Comparison of ENCODE assay signal across 15 cellular contexts in the genomic region with DNA sequence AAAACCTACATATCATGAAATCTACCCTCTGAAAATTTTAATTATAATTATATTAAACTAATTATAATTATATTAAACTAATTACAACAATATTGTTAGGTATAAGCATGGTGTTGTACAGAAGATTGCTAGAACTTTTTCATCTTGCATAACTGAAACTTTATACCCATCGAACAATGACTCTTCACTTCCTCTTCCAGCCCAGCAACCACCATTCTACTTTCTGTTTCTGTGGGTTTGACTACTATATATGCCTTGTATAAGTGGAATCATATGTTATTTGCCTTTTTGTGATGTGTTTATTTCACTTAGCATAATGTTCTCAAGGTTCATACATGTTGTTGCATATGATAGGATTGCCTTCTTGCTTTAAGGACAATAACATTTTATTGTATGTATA.
A peak's percentile ranks its signal among the peaks of the same experiment; 100 is the strongest.
DNase-seq lines count a peak whose midpoint lies in the region; ATAC-seq lines count a peak whose summit lies in the region.
"Had no signal": no experiment of that assay in that cellular context is flagged by ENCODE, and none has a peak within 500 bp of the region (broad histone marks: within the 10 kb centered on the region; RNA-seq: fewer than 3 reads in every experiment).

No MANE protein-coding gene starts in this region.

- H3K9me3 Mint-ChIP-seq in activated T-cell treated with anti-CD3 and anti-CD28 coated beads, Interleukin-2, amount 50 U/mL, for 72 hours, result peaks cover 2 to 4% of the 10 kb centered on the region in 2 donors

- no peaks in the 10 kb centered on the region for H3K27me3 Mint-ChIP-seq in activated T-cell treated with anti-CD3 and anti-CD28 coated beads, Interleukin-2, amount 50 U/mL, for 72 hours (ENCODE audit: low read depth)

- H3K36me3 Mint-ChIP-seq in activated T-cell treated with anti-CD3 and anti-CD28 coated beads, Interleukin-2, amount 50 U/mL, for 72 hours (ENCODE audit: insufficient read depth in 2 of 2), result no peaks in the 10 kb centered on the region
- H3K36me3 Mint-ChIP-seq: activated naive CD4-positive, alpha-beta T cell treated with anti-CD3 and anti-CD28 coated beads, Interleukin-2, amount 50 U/mL, for 72 hours had no signal

- no peaks in the 10 kb centered on the region for H3K4me1 Mint-ChIP-seq in activated T-cell treated with anti-CD3 and anti-CD28 coated beads, Interleukin-2, amount 50 U/mL, for 72 hours (ENCODE audit: low read depth)

- intact Hi-C loops in left colon (cut with DNase I, micrococcal nuclease), result no loop called here

- DNase-seq in SIG-M5 treated with dmso at 0.1 percent for 504 hours (lab: John Stamatoyannopoulos, UW; ENCODE audit: unreplicated experiment) (peak; percentile 20), SIG-M5 (lab: John Stamatoyannopoulos, UW) (no peak), NCI-H2171 (lab: John Stamatoyannopoulos, UW) (no peak), left colon (no peak)
- no peak for DNase-seq in activated CD4-positive, alpha-beta T cell treated with anti-CD3 and anti-CD28 coated beads, Interleukin-2, amount 50 U/mL, for 4 hours
- no peak for DNase-seq in activated T-cell treated with anti-CD3 and anti-CD28 coated beads, Interleukin-2, amount 50 U/mL, for 72 hours
- DNase-seq: activated CD4-positive, CD25-positive, alpha-beta regulatory T cell treated with anti-CD3 and anti-CD28 coated beads, Interleukin-2, amount 50 U/mL, for 72 hours; foreskin melanocyte; Right ventricle myocardium superior; stomach had no signal

- H3K27ac Mint-ChIP-seq in activated T-cell treated with anti-CD3 and anti-CD28 coated beads, Interleukin-2, amount 50 U/mL, for 72 hours, result no peak overlapping the region
- H3K27ac Mint-ChIP-seq: activated naive CD4-positive, alpha-beta T cell treated with anti-CD3 and anti-CD28 coated beads, Interleukin-2, amount 50 U/mL, for 72 hours had no signal

- H3K4me3 Mint-ChIP-seq in activated T-cell treated with anti-CD3 and anti-CD28 coated beads, Interleukin-2, amount 50 U/mL, for 72 hours, result no peak overlapping the region

- ATAC-seq in HG02870 (IDR thresholded peaks at IDR 0.05; ENCODE audit: unreplicated experiment) (peak; percentile 95), HG03565 (IDR thresholded peaks at IDR 0.05; ENCODE audit: unreplicated experiment) (peak; percentile 91), left colon (no peak)
- no peak for ATAC-seq in activated T-cell treated with anti-CD3 and anti-CD28 coated beads, Interleukin-2, amount 50 U/mL, for 72 hours (replicated peaks in 1 of 2)
- ATAC-seq: activated naive CD4-positive, alpha-beta T cell treated with anti-CD3 and anti-CD28 coated beads, Interleukin-2, amount 50 U/mL, for 72 hours; HepG2; left lobe of liver had no signal

Comparison
In these comparisons a context has a peak if more than half of its experiments do, and no peak if none do; other contexts are left out.
1. ATAC-seq: peak in HG02870 (single experiment) and HG03565 (single experiment); none in activated T-cell treated with anti-CD3 and anti-CD28 coated beads, Interleukin-2, amount 50 U/mL, for 72 hours (0 of 2) and left colon (single experiment).